8 cellular contexts compared by ENCODE assay signal in genomic region chr16:234468-235305, GRCh38. TPM values are rescaled to one million over a fixed set of nuclear protein-coding genes. Genes with fewer than 3 reads are reported as not detected.
DNase-seq lines count a peak whose midpoint lies in the region; ATAC-seq, FAIRE-seq and TF ChIP-seq lines count a peak whose summit lies in the region.

TSS of gene FAM234A (plus strand) at chr16:234821. CDS start at chr16:254414, 19,593 bp downstream.

- peak; percentile 76 for TF ChIP-seq CTCF in chondrocyte (IDR thresholded peaks at IDR 0.05)

- DNase-seq in GM19239 (ENCODE audit: insufficient read length, low spot score) (peak; percentile 89), NCI-H510A treated with DMSO at 0.1 percent for 48 hours (lab: John Stamatoyannopoulos, UW) (peak; percentile 78), chondrocyte (ENCODE audit: low spot score) (peak; percentile 95), kidney glomerular epithelial cell (lab: John Stamatoyannopoulos, UW) (peak; percentile 63)
- DNase-seq in activated CD4-positive, alpha-beta T cell treated with anti-CD3 and anti-CD28 coated beads for 24 hours (ENCODE audit: low read depth in 2 of 2), result peak; percentile 92 to 94
- peak; percentile 91 to 92 for DNase-seq in stimulated activated CD4-positive, alpha-beta T cell treated with anti-CD3 and anti-CD28 coated beads, Interleukin-1b, Interleukin-23, amount 100 ng/mL, for 1 hour (ENCODE audit: low read depth in 2 of 2)

- H3K4me1 ChIP-seq in BLaER1, result peaks cover 40% of the 10 kb centered on the region

- peak within 1 kb of the TSS; percentile 87 for H3K4me3 ChIP-seq in BLaER1

- no peaks in the 10 kb centered on the region for H3K27me3 ChIP-seq in BLaER1

- H3K9me3 Mint-ChIP-seq in chondrocyte (ENCODE audit: low read depth), result no peaks in the 10 kb centered on the region

- peak; percentile 75 for ATAC-seq in HG03457 (IDR thresholded peaks at IDR 0.05; ENCODE audit: unreplicated experiment)

- FAIRE-seq in GM19239 (lab: Jason Lieb, UNC), result peak; percentile 87

- H3K4me1 Mint-ChIP-seq in chondrocyte (ENCODE audit: low read depth), result peaks cover 13% of the 10 kb centered on the region

- H3K27ac ChIP-seq in BLaER1, result peak within 1 kb of the TSS; percentile 88

- H3K4me2 ChIP-seq in BLaER1, result peak within 1 kb of the TSS; percentile 99

- peak within 1 kb of the TSS; percentile 99 for H3K4me3 Mint-ChIP-seq in chondrocyte (ENCODE audit: unreplicated experiment)

- H4K20me1 ChIP-seq in BLaER1, result peaks cover 14% of the 10 kb centered on the region; the same call in 1 of the 2 replicates

- H3K27me3 Mint-ChIP-seq in chondrocyte (ENCODE audit: low read depth), result no peaks in the 10 kb centered on the region

- no peaks in the 10 kb centered on the region for H3K36me3 Mint-ChIP-seq in chondrocyte (ENCODE audit: low read depth)

- H3K9ac ChIP-seq in BLaER1, result peak within 1 kb of the TSS; percentile 87

- peak within 1 kb of the TSS; percentile 100 for H3K27ac Mint-ChIP-seq in chondrocyte (ENCODE audit: unreplicated experiment)

- no peaks in the 10 kb centered on the region for H3K9me3 ChIP-seq in BLaER1

- H3K36me3 ChIP-seq in BLaER1, result peaks cover 4% of the 10 kb centered on the region; the same call in 1 of the 2 replicates

RNA-seq across cellular contexts. Expression of gene FAM234A, which starts in this region (rescaled TPM):
- total RNA-seq in chondrocyte, result 122 to 146 TPM (median 125 TPM) in 3 replicates

Comparison
In these comparisons a context has a peak if more than half of its experiments do, and no peak if none do; other contexts are left out.
1. Peak in every context shown above with its lines: DNase-seq, ATAC-seq, H3K4me3 ChIP-seq and H3K27ac ChIP-seq.